12 cellular contexts compared by ENCODE assay signal in the genomic region with DNA sequence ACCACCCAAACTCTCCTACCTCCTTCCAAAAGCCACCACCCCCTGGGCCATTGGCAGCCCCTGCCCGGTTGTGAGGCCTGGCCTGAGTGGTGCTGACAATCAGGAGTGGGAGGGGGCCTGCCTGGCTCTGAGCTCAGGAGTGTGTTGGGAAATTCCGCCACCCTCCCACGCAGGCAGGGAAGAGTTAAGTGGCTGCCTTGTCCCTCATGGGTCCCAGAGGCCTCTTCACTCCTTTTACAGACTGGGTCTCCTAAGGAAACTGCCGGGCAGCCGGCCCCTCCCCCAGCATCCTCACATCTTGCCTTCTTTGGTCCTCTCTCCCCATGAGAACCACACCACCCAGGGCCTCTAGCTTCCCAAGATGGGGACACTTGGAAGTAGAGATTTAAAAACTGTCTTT. TPM values are rescaled to one million over a fixed set of nuclear protein-coding genes. Genes with fewer than 3 reads are reported as not detected.
DNase-seq lines count a peak whose midpoint lies in the region; ATAC-seq, FAIRE-seq and TF ChIP-seq lines count a peak whose summit lies in the region.
"Had no signal": no experiment of that assay in that cellular context is flagged by ENCODE, and none has a peak within 500 bp of the region (broad histone marks: within the 10 kb centered on the region; RNA-seq: fewer than 3 reads in every experiment).

No MANE protein-coding gene starts in this region.

- no peak for TF ChIP-seq POLR2A in GM12878 (IDR thresholded peaks at IDR 0.05; ENCODE audit: low read depth, low read length)
- no peak for TF ChIP-seq POLR2A in stomach (IDR thresholded peaks at IDR 0.05)

- H3K4me1 Mint-ChIP-seq in activated CD8-positive, alpha-beta memory T cell treated with anti-CD3 and anti-CD28 coated beads, Interleukin-2, amount 10 ng/mL, durations not matched to agents 7 days and 5 days: peaks cover 13% of the 10 kb centered on the region

- no peak overlapping the region for H2AK5ac ChIP-seq in mesenchymal stem cell (ENCODE audit: low read length, severe bottlenecking)

- no TSS peak for BruUV-seq in GM12878 (replicated peaks; lab: Mats Ljungman, UMichigan)

- H2BK5ac ChIP-seq in mesenchymal stem cell (ENCODE audit: low read depth, low read length, poor library complexity, severe bottlenecking): no peak overlapping the region

- SMC1A ChIA-PET in GM12878 (lab: Charles Lee; ENCODE audit: uncharacterized antibody, unreplicated experiment): interaction anchor here (0.8 to 12.0 kb wide), 10 partner anchors 18 to 1007 kb away, joined by 3 to 329 read pairs (median 13); a partner anchor contains a TSS

- WGBS in GM12878 (ENCODE audit: insufficient coverage, insufficient replicate concordance, low lambda C conversion rate, missing lambda C conversion rate): 18% methylated on average over 5 of the region's 5 CpGs
- 27% methylated on average over 5 of the region's 5 CpGs for WGBS in mesenchymal stem cell
- WGBS in stomach, 5 donors: 48 to 66% (median 58%) methylated on average over 5 of the region's 5 CpGs

- H3K36me3 Mint-ChIP-seq in activated CD8-positive, alpha-beta memory T cell treated with anti-CD3 and anti-CD28 coated beads, Interleukin-2, amount 10 ng/mL, durations not matched to agents 7 days and 5 days: peaks cover 9% of the 10 kb centered on the region

- H4K20me1 ChIP-seq in GM12878 (ENCODE audit: control insufficient read depth, insufficient read depth): no peaks in the 10 kb centered on the region

- no peak for TF ChIP-seq CTCF in GM12878 (IDR thresholded peaks at IDR 0.05 in 2 of 3, conservative IDR thresholded peaks at IDR 0.05 in 1 of 3; ENCODE audit: control insufficient read depth in 2 of 3, extremely low read depth in 1 of 3, insufficient read depth in 1 of 3, low read depth in 3 of 3, low read length in 3 of 3)
- no peak for TF ChIP-seq CTCF in stomach (IDR thresholded peaks at IDR 0.05)

- peak overlapping the region in 1 of 2 experiments; percentile 62 for H3K14ac ChIP-seq in mesenchymal stem cell (ENCODE audit: low read length in 2 of 2)

- CTCF ChIA-PET in GM12878 (lab: Yijun Ruan, JAX): interaction anchor here (0.7 to 10.4 kb wide), 18 partner anchors 9 to 137 kb away, joined by 3 to 130 read pairs (median 10); no protein-coding TSS in a partner anchor
- CTCF ChIA-PET in activated CD8-positive, alpha-beta memory T cell treated with anti-CD3 and anti-CD28 coated beads, Interleukin-2, amount 10 ng/mL, durations not matched to agents 7 days and 5 days (lab: Charles Lee): interaction anchor here (1.3 kb wide), 1 partner anchor 51 kb away, joined by 3 read pairs; no protein-coding TSS in a partner anchor

- peaks cover 80% of the 10 kb centered on the region for H3K79me2 ChIP-seq in GM12878 (ENCODE audit: control insufficient read depth, insufficient read depth, low read length)

- H2AFZ ChIP-seq in GM12878 (ENCODE audit: control insufficient read depth, low read depth, low read length) (peak overlapping the region; percentile 43), mesenchymal stem cell (ENCODE audit: low read depth, low read length) (no peak overlapping the region)

- H3K9me3 ChIP-seq in GM12878 (replicated peaks; ENCODE audit: control insufficient read depth, insufficient read depth, low read length) (no peaks in the 10 kb centered on the region), mesenchymal stem cell (ENCODE audit: control insufficient read depth, low read length) (peaks cover 6% of the 10 kb centered on the region), stomach (peaks cover 0 to 14% (median 5%) of the 10 kb centered on the region in 4 donors)

- H3K18ac ChIP-seq in mesenchymal stem cell (ENCODE audit: low read depth in 1 of 2, low read length in 2 of 2): no peak overlapping the region

- in situ Hi-C loops in GM12878 (cut with MboI): no loop called here

- H3K4me3 ChIP-seq in H7 (ENCODE audit: insufficient read depth, low read depth, low read length): no peak overlapping the region
- H3K4me3 ChIP-seq in GM12878: no peak overlapping the region
- no peak overlapping the region for H3K4me3 ChIP-seq in mesenchymal stem cell (ENCODE audit: insufficient read depth in 1 of 2, low read depth in 1 of 2, low read length in 2 of 2)
- H3K4me3 ChIP-seq in stomach: no peak overlapping the region

- RAD21 ChIA-PET in GM12878 (lab: Charles Lee; ENCODE audit: unreplicated experiment): interaction anchor here (0.8 to 5.5 kb wide), 12 partner anchors 16 to 125 kb away, joined by 3 to 109 read pairs (median 6); a partner anchor contains a TSS

- no peak for TF ChIP-seq EP300 in GM12878 (IDR thresholded peaks at IDR 0.05; ENCODE audit: borderline replicate concordance in 1 of 2, control insufficient read depth in 1 of 2, low read depth in 2 of 2, low read length in 2 of 2)
- TF ChIP-seq EP300 in stomach (IDR thresholded peaks at IDR 0.05): peak; percentile 28

- H2BK12ac ChIP-seq in mesenchymal stem cell (ENCODE audit: low read length in 2 of 2): no peak overlapping the region

- H3K4me3 Mint-ChIP-seq in activated CD8-positive, alpha-beta memory T cell treated with anti-CD3 and anti-CD28 coated beads, Interleukin-2, amount 10 ng/mL, durations not matched to agents 7 days and 5 days: no peak overlapping the region
- H3K4me3 Mint-ChIP-seq: activated T-helper 17 cell treated with anti-CD3 and anti-CD28 coated beads, Interleukin-2, amount 50 U/mL, for 72 hours; CD14-positive monocyte; immature natural killer cell had no signal

- H3K79me1 ChIP-seq in mesenchymal stem cell (replicated peaks; ENCODE audit: low read length, poor library complexity, severe bottlenecking): peaks cover 31% of the 10 kb centered on the region

- peak overlapping the region; percentile 36 for H4K91ac ChIP-seq in mesenchymal stem cell (ENCODE audit: low read length)

- POLR2A ChIA-PET in GM12878 (lab: Charles Lee): interaction anchor here (0.6 to 9.0 kb wide), 13 partner anchors 17 to 227 kb away, joined by 3 to 143 read pairs (median 5); a partner anchor contains a TSS

- ATAC-seq in GM12878: peak; percentile 11
- ATAC-seq in GM21737 (IDR thresholded peaks at IDR 0.05; ENCODE audit: unreplicated experiment): no peak
- no peak for ATAC-seq in activated CD8-positive, alpha-beta memory T cell treated with anti-CD3 and anti-CD28 coated beads, Interleukin-2, amount 10 ng/mL, durations not matched to agents 7 days and 5 days
- ATAC-seq: activated T-helper 17 cell treated with anti-CD3 and anti-CD28 coated beads, Interleukin-2, amount 50 U/mL, for 72 hours had no signal

- H3K4me2 ChIP-seq in GM12878 (ENCODE audit: control insufficient read depth, insufficient read depth): peak overlapping the region; percentile 61
- no peak overlapping the region for H3K4me2 ChIP-seq in mesenchymal stem cell (ENCODE audit: low read length, poor library complexity, severe bottlenecking)

- H3K9ac ChIP-seq in GM12878 (ENCODE audit: control insufficient read depth, insufficient read depth, low read length) (peak overlapping the region; percentile 32), mesenchymal stem cell (ENCODE audit: low read length) (no peak overlapping the region)

- no peaks in the 10 kb centered on the region for H3K36me3 ChIP-seq in H7 (replicated peaks; ENCODE audit: control insufficient read depth, insufficient read depth, low read length)
- peaks cover 3 to 9% of the 10 kb centered on the region in 2 experiments; a peak in 2 of 4 replicates for H3K36me3 ChIP-seq in GM12878 (ENCODE audit: control insufficient read depth in 2 of 2, insufficient read depth in 2 of 2, low read length in 1 of 2)
- no peaks in the 10 kb centered on the region for H3K36me3 ChIP-seq in mesenchymal stem cell (ENCODE audit: control insufficient read depth in 1 of 2, insufficient read depth in 2 of 2, low read depth in 1 of 2, low read length in 2 of 2)
- no peaks in the 10 kb centered on the region for H3K36me3 ChIP-seq in stomach

- TF ChIP-seq RAD21 in GM12878 (IDR thresholded peaks at IDR 0.05; ENCODE audit: insufficient read depth, low read depth, low read length): no peak

- H3K23ac ChIP-seq in mesenchymal stem cell (ENCODE audit: low read length in 2 of 2): no peak overlapping the region

- no peak overlapping the region for H2BK15ac ChIP-seq in mesenchymal stem cell (ENCODE audit: low read depth, poor library complexity, severe bottlenecking)

- H3K27ac ChIP-seq in GM12878 (ENCODE audit: control insufficient read depth, insufficient read depth): peak overlapping the region; percentile 67
- H3K27ac ChIP-seq in mesenchymal stem cell (ENCODE audit: low read length, poor library complexity, severe bottlenecking): no peak overlapping the region
- H3K27ac ChIP-seq in stomach: peak overlapping the region; percentile 6 to 80 (median 73)

- no peak overlapping the region for H3K27ac Mint-ChIP-seq in activated CD8-positive, alpha-beta memory T cell treated with anti-CD3 and anti-CD28 coated beads, Interleukin-2, amount 10 ng/mL, durations not matched to agents 7 days and 5 days
- H3K27ac Mint-ChIP-seq: immature natural killer cell had no signal

- H4K8ac ChIP-seq in mesenchymal stem cell (ENCODE audit: low read length): peak overlapping the region; percentile 35

- H3K4me1 ChIP-seq in GM12878 (ENCODE audit: control insufficient read depth, insufficient read depth, low read length) (peaks cover 69% of the 10 kb centered on the region), mesenchymal stem cell (ENCODE audit: control insufficient read depth, insufficient read depth, low read depth, low read length) (peaks cover 16% of the 10 kb centered on the region), stomach (peaks cover 55 to 89% (median 74%) of the 10 kb centered on the region in 4 donors)

- no peaks in the 10 kb centered on the region for H3K27me3 ChIP-seq in H7 (ENCODE audit: control insufficient read depth, insufficient read depth, low read length)
- no peaks in the 10 kb centered on the region for H3K27me3 ChIP-seq in GM12878 (replicated peaks in 1 of 2; ENCODE audit: control insufficient read depth in 2 of 2, insufficient read depth in 2 of 2, low read length in 1 of 2)
- H3K27me3 ChIP-seq in mesenchymal stem cell (ENCODE audit: control insufficient read depth in 1 of 2, insufficient read depth in 1 of 2, low read length in 2 of 2): peaks cover 0 to 2% of the 10 kb centered on the region in 2 experiments
- H3K27me3 ChIP-seq in stomach: no peaks in the 10 kb centered on the region

- no peak for FAIRE-seq in GM12878 (lab: Jason Lieb, UNC)

- H3K27me3 Mint-ChIP-seq in activated CD8-positive, alpha-beta memory T cell treated with anti-CD3 and anti-CD28 coated beads, Interleukin-2, amount 10 ng/mL, durations not matched to agents 7 days and 5 days: no peaks in the 10 kb centered on the region
- H3K27me3 Mint-ChIP-seq: activated T-helper 17 cell treated with anti-CD3 and anti-CD28 coated beads, Interleukin-2, amount 50 U/mL, for 72 hours had no signal

- H3K9me3 Mint-ChIP-seq in activated CD8-positive, alpha-beta memory T cell treated with anti-CD3 and anti-CD28 coated beads, Interleukin-2, amount 10 ng/mL, durations not matched to agents 7 days and 5 days (ENCODE audit: low read depth): peaks cover 5% of the 10 kb centered on the region

- H3K4ac ChIP-seq in mesenchymal stem cell (ENCODE audit: low read depth in 1 of 2, low read length in 2 of 2): no peak overlapping the region

- DNase-seq in H7 (peak; percentile 62), GM12878 (ENCODE audit: low read depth, low spot score) (no peak), mesenchymal stem cell (peak; percentile 28), stomach (no peak), cortex of kidney (lab: John Stamatoyannopoulos, UW) (no peak), OCI-M1 (lab: John Stamatoyannopoulos, UW) (no peak)
- DNase-seq in activated CD8-positive, alpha-beta memory T cell treated with anti-CD3 and anti-CD28 coated beads, Interleukin-2, amount 10 ng/mL, durations not matched to agents 7 days and 5 days: no peak
- DNase-seq: immature natural killer cell, NCI-H2171 had no signal

- intact Hi-C loops in GM12878 (cut with micrococcal nuclease; ENCODE audit: unreplicated experiment): loop anchor here (2.0 to 5.0 kb wide), 3 partner anchors 47 to 140 kb away; a partner anchor contains a TSS
- intact Hi-C loops in stomach (cut with DNase I; ENCODE audit: low total_unique reads): no loop called here

- H2BK120ac ChIP-seq in mesenchymal stem cell (ENCODE audit: low read depth, low read length): no peak overlapping the region

RNA-seq across cellular contexts. Expression of a gene that starts 47.3 kb away (rescaled TPM):
- 5.8 and 6.1 TPM in 2 replicates for total RNA-seq in H7 (2014; rRNA removed; shearing (Covaris generic))
- 55.8 and 60.6 TPM in 2 replicates for total RNA-seq in GM12878 (2013; cell fraction: nucleolus; rRNA removed)
- total RNA-seq in GM12878 (2014; rRNA removed) (5.3 and 6.4 TPM in 2 replicates), GM12878 (2014; rRNA removed; fragmentation: Illumina TruSeq; extraction: Trizol) (5.8 and 6.1 TPM in 2 replicates), GM12878 (2021) (18.1 and 20.5 TPM in 2 replicates), stomach (10 to 100 TPM in 3 of 5 donors, 1 to 10 TPM in 2; 4.1 to 59.7 (median 17.1) TPM)
- 2.5 TPM for polyA plus RNA-seq in GM12878 (2011; ENCODE audit: low read depth)
- polyA plus RNA-seq in GM12878 (2011; rRNA removed) (3.0 and 4.7 TPM in 2 replicates), GM12878 (2014; fragmentation: Illumina TruSeq; extraction: Trizol) (7.8 and 8.6 TPM in 2 replicates), GM12878 (2014; fragmentation: Nextera tagmentation; extraction: Ambion mirVana) (1 to 10 TPM; 1.8 to 2.5 TPM), GM12878 (2014; rRNA removed) (7.3 and 7.5 TPM in 2 replicates), GM12878 (2016; fragmentation: Nextera tagmentation; extraction: Ambion mirVana) (10 to 100 TPM; 10.4 to 10.7 TPM), stomach (1 to 10 TPM; 1.2 to 2.4 (median 1.7) TPM)
- 3.2 and 4.0 TPM in 2 replicates for polyA plus RNA-seq in GM12878 (2011; cell fraction: cytosol; rRNA removed)
- polyA plus RNA-seq in GM12878 (2011; cell fraction: nucleus; rRNA removed): 24.1 and 34.3 TPM in 2 replicates
- 3.1 and 3.8 TPM in 2 replicates for polyA plus RNA-seq in GM12878 (2012)
- 9.2 and 10.7 TPM in 2 replicates for polyA minus RNA-seq in GM12878 (2011; rRNA and poly(A)+ RNA removed)
- 5.5 and 6.4 TPM in 2 replicates for polyA minus RNA-seq in GM12878 (2011; cell fraction: cytosol; rRNA and poly(A)+ RNA removed)
- 11.2 and 19.8 TPM in 2 replicates for polyA minus RNA-seq in GM12878 (2011; cell fraction: nucleus; rRNA and poly(A)+ RNA removed)
- polyA plus RNA-seq in mesenchymal stem cell (2013, experiment 1 of 2): 1.9 TPM
- 2.4 TPM for polyA plus RNA-seq in mesenchymal stem cell (2013, experiment 2 of 2)
- total RNA-seq in activated CD8-positive, alpha-beta memory T cell treated with anti-CD3 and anti-CD28 coated beads, Interleukin-2, amount 10 ng/mL, durations not matched to agents 7 days and 5 days: 1 to 10 TPM; 6.0 to 7.2 TPM

Comparison
In these comparisons a context has a peak if more than half of its experiments do, and no peak if none do; other contexts are left out.
1. DNase-seq: peak in H7 (single experiment) and mesenchymal stem cell (single experiment); none in GM12878 (single experiment), stomach (single experiment), cortex of kidney (single experiment), OCI-M1 (single experiment) and activated CD8-positive, alpha-beta memory T cell treated with anti-CD3 and anti-CD28 coated beads, Interleukin-2, amount 10 ng/mL, durations not matched to agents 7 days and 5 days (single experiment).